In genomic region chr12:89993632-89994031, GRCh38 we compare ENCODE assay signal across 21 cellular contexts.
"Had no signal": no experiment of that assay in that cellular context is flagged by ENCODE, and none has a peak within 500 bp of the region (broad histone marks: within the 10 kb centered on the region; RNA-seq: fewer than 3 reads in every experiment).

No MANE protein-coding gene starts in this region.

- H3K9me3 ChIP-seq: adrenal gland had no signal

- FAIRE-seq: TTC549 had no signal

- H3K27ac ChIP-seq: adrenal gland had no signal

- DNase-seq: activated B cell treated with CpG ODN at 0.5 μM for 24 hours; activated CD4-positive, alpha-beta memory T cell treated with anti-CD3 and anti-CD28 coated beads, Interleukin-2, amount 10 ng/mL, durations not matched to agents 7 days and 5 days; activated CD4-positive, alpha-beta T cell treated with anti-CD3 and anti-CD28 coated beads for 1 hour; activated CD4-positive, alpha-beta T cell treated with anti-CD3 and anti-CD28 coated beads, Interleukin-2, amount 50 U/mL, for 1 hour; activated gamma-delta T cell treated with Interleukin-2 at 50 U/mL for 16 hours; activated naive CD4-positive, alpha-beta T cell treated with anti-CD3 and anti-CD28 coated beads, Interleukin-2, amount 50 U/mL, for 16 hours; activated naive CD8-positive, alpha-beta T cell treated with anti-CD3 and anti-CD28 coated beads, Interleukin-2, amount 10 ng/mL, durations not matched to agents 7 days and 5 days; activated T-cell treated with anti-CD3 and anti-CD28 coated beads for 4 hours; activated T-cell treated with anti-CD3 and anti-CD28 coated beads, Interleukin-2, amount 50 U/mL, for 48 hours; adrenal gland; anterior cingulate cortex; MM.1S; NCI-H1105; NCI-H1436; NCI-H1694 treated with DMSO at 0.1 percent for 48 hours; NCI-H2029 treated with DMSO at 0.1 percent for 48 hours; NCI-H510A treated with DMSO at 0.1 percent for 48 hours; NK-92 treated with Interleukin-12 subunit alpha and Interleukin-12 subunit beta, amount 100 ng/mL, for 24 hours; SHP77 treated with DMSO at 0.1 percent for 48 hours; T-helper 9 cell had no signal

- H3K36me3 ChIP-seq: adrenal gland had no signal

- H3K4me1 ChIP-seq: adrenal gland had no signal

- H3K4me3 ChIP-seq: adrenal gland had no signal

- H3K27me3 ChIP-seq: adrenal gland had no signal
